8 cellular contexts compared by ENCODE assay signal in genomic region chr20:21302645-21303060, GRCh38. TPM values are rescaled to one million over a fixed set of nuclear protein-coding genes. Genes with fewer than 3 reads are reported as not detected.
DNase-seq lines count a peak whose midpoint lies in the region; ATAC-seq, FAIRE-seq and TF ChIP-seq lines count a peak whose summit lies in the region.

No MANE protein-coding gene starts in this region.

- no peaks in the 10 kb centered on the region for H4K20me1 ChIP-seq in keratinocyte (ENCODE audit: control insufficient read depth, extremely low read depth, insufficient read depth, low read length)

- no peaks in the 10 kb centered on the region for H3K36me3 ChIP-seq in adipocyte (ENCODE audit: control insufficient read depth, insufficient read depth, low read length, severe bottlenecking)
- peaks cover 0 to 2% of the 10 kb centered on the region in 2 experiments for H3K36me3 ChIP-seq in keratinocyte (ENCODE audit: control insufficient read depth in 2 of 2, extremely low read depth in 1 of 2, insufficient read depth in 2 of 2, low read length in 2 of 2)
- H3K36me3 ChIP-seq in subcutaneous abdominal adipose tissue (ENCODE audit: control insufficient read depth in 5 of 5, insufficient read depth in 5 of 5, low read length in 5 of 5), result no peaks in the 10 kb centered on the region

- TF ChIP-seq POLR2A in GM18505 (IDR thresholded peaks at IDR 0.05; ENCODE audit: borderline replicate concordance, extremely low read depth, insufficient read depth, insufficient read length), result no peak

- dilution Hi-C loops in keratinocyte (cut with MboI; ENCODE audit: extremely low pct_ligation_motif_present, low sequenced_read_pairs), result no loop called here

- H3K4me3 ChIP-seq in adipocyte (ENCODE audit: low read length) (peak overlapping the region; percentile 99), keratinocyte (ENCODE audit: control insufficient read depth in 2 of 3, extremely low read depth in 1 of 3, insufficient read depth in 2 of 3, low read depth in 1 of 3, low read length in 3 of 3) (peak overlapping the region; percentile 96 to 99 (median 98)), subcutaneous abdominal adipose tissue (ENCODE audit: low read depth in 1 of 5, low read length in 5 of 5) (peak overlapping the region; percentile 63 to 90 (median 84))

- H3K9me1 ChIP-seq in keratinocyte (ENCODE audit: control insufficient read depth, extremely low read depth, insufficient read depth, low read length), result no peaks in the 10 kb centered on the region

- H3K9me3 ChIP-seq in adipocyte (ENCODE audit: control insufficient read depth, low read length) (no peaks in the 10 kb centered on the region), keratinocyte (ENCODE audit: control insufficient read depth, low read depth, low read length) (no peaks in the 10 kb centered on the region), subcutaneous abdominal adipose tissue (ENCODE audit: control insufficient read depth in 5 of 5, low read length in 5 of 5) (no peaks in the 10 kb centered on the region)

- FAIRE-seq in keratinocyte (lab: Jason Lieb, UNC), result peak; percentile 9

- H3K4me1 ChIP-seq in adipocyte (ENCODE audit: control insufficient read depth, insufficient read depth, low read length), result peaks cover 15% of the 10 kb centered on the region
- H3K4me1 ChIP-seq in keratinocyte (ENCODE audit: control insufficient read depth, extremely low read depth, insufficient read depth, low read length), result peaks cover 3% of the 10 kb centered on the region
- peaks cover 2 to 24% (median 15%) of the 10 kb centered on the region in 5 donors for H3K4me1 ChIP-seq in subcutaneous abdominal adipose tissue (ENCODE audit: control insufficient read depth in 5 of 5, insufficient read depth in 5 of 5, low read length in 5 of 5)

- TF ChIP-seq CTCF in keratinocyte (optimal IDR thresholded peaks at IDR 0.05 in 1 of 3, IDR thresholded peaks at IDR 0.05 in 1 of 3, conservative IDR thresholded peaks at IDR 0.05 in 1 of 3; ENCODE audit: extremely low read depth in 1 of 3, insufficient read depth in 2 of 3, low read length in 3 of 3), result no peak

- peaks cover 20% of the 10 kb centered on the region for H3K79me2 ChIP-seq in keratinocyte (ENCODE audit: control insufficient read depth, insufficient read depth, low read length)

- H3K9ac ChIP-seq in adipocyte (ENCODE audit: low read length), result peak overlapping the region; percentile 97
- peak overlapping the region; percentile 93 for H3K9ac ChIP-seq in keratinocyte (ENCODE audit: control insufficient read depth, extremely low read depth, insufficient read depth, low read length)
- peak overlapping the region; percentile 77 to 99 (median 97) for H3K9ac ChIP-seq in subcutaneous abdominal adipose tissue (ENCODE audit: low read length in 5 of 5)

- H3K27ac ChIP-seq in keratinocyte (ENCODE audit: control insufficient read depth, insufficient read depth, low read length) (peak overlapping the region; percentile 94), subcutaneous abdominal adipose tissue (ENCODE audit: low read depth, low read length) (peak overlapping the region; percentile 99)

- ATAC-seq in GM18505 (IDR thresholded peaks at IDR 0.05; ENCODE audit: unreplicated experiment), result peak; percentile 35
- peak; percentile 15 for ATAC-seq in HG03064 (IDR thresholded peaks at IDR 0.05; ENCODE audit: low read depth, unreplicated experiment)

- peak overlapping the region; percentile 79 for H3K4me2 ChIP-seq in keratinocyte (ENCODE audit: control insufficient read depth, extremely low read depth, insufficient read depth, low read depth, low read length)

- H3K27me3 ChIP-seq in adipocyte (replicated peaks; ENCODE audit: control insufficient read depth, insufficient read depth, low read length) (no peaks in the 10 kb centered on the region), keratinocyte (ENCODE audit: control insufficient read depth, extremely low read depth, insufficient read depth, low read length) (no peaks in the 10 kb centered on the region), subcutaneous abdominal adipose tissue (ENCODE audit: control insufficient read depth in 5 of 5, insufficient read depth in 4 of 5, low read length in 5 of 5) (peaks cover 0 to 2% (median 0%) of the 10 kb centered on the region in 5 donors)

- no peak for DNase-seq in adipocyte (ENCODE audit: low read depth)
- no peak for DNase-seq in keratinocyte (ENCODE audit: low read depth, low spot score)
- no peak for DNase-seq in NCI-H146 treated with DMSO at 0.1 percent for 48 hours (lab: John Stamatoyannopoulos, UW; ENCODE audit: unreplicated experiment)
- no peak for DNase-seq in NCI-H1436 treated with DMSO at 0.1 percent for 48 hours (lab: John Stamatoyannopoulos, UW)
- no peak for DNase-seq in SK-N-DZ (ENCODE audit: low spot score)

- H2AFZ ChIP-seq in keratinocyte (ENCODE audit: control insufficient read depth, low read length), result peak overlapping the region; percentile 95

RNA-seq across cellular contexts. Expression of gene XRN2, which starts 0.5 kb away (rescaled TPM):
- polyA plus RNA-seq in keratinocyte, result 57.5 to 85.8 TPM (median 70.9 TPM) in 3 replicates
- 20.5 TPM for polyA plus RNA-seq in keratinocyte (2011; ENCODE audit: low read depth)
- 50.2 and 78.3 TPM in 2 replicates for polyA plus RNA-seq in keratinocyte (2011; cell fraction: cytosol; rRNA removed)
- 54.1 and 68.6 TPM in 2 replicates for polyA plus RNA-seq in keratinocyte (2011; cell fraction: nucleus; rRNA removed)
- polyA plus RNA-seq in keratinocyte (2012; ENCODE audit: low replicate concordance), result 24.5 and 58.1 TPM in 2 replicates
- 15.6 to 58.3 TPM (median 29.1 TPM) in 3 replicates for polyA minus RNA-seq in keratinocyte
- polyA minus RNA-seq in keratinocyte (2011; cell fraction: cytosol; rRNA and poly(A)+ RNA removed), result 35.5 TPM
- polyA minus RNA-seq in keratinocyte (2011; cell fraction: nucleus; rRNA and poly(A)+ RNA removed), result 26.5 and 46.5 TPM in 2 replicates
- polyA plus RNA-seq in SK-N-DZ (2014; cell fraction: cytosol; rRNA removed), result 175 and 187 TPM in 2 replicates
- 147 and 152 TPM in 2 replicates for polyA plus RNA-seq in SK-N-DZ (2014; cell fraction: nucleus; rRNA removed)
